In the genomic region with DNA sequence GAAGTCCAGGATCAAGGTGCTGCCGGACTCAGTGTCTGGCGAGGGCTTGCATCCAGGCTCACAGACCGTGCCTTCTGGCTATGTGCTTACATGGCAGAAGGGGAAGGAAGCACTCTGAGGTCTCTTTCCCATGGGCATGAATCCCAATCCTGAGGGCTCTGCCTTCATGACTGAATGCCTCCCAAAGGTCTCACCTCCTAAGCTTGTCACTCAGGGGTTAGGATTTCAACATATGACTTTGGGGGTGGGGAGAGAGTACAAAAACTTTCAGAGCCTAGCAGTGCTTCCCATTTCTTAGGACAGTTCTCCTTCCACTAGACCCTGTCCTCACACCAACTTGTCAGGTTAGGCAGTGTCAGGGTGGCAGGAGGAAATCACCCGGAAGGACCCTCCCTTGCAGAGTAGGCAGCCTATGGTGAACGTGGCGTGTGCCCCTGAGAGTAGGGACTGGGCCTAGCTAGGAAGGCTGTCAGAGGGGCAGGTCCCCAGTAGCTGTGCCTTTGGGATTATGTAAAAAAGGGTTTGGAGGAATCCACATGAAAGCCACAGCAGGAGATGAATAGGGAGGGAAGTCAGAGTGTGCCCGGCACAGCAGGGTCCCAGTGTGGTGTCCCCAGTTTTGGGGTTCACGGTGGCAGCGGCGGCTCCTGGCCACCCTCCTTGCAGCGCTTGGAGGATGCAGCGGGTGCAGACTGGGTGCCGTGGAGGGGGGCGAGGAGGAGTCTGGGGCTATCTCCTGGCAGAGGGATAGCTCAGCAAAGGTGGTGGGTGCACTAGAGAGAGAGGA, we compare ENCODE assay signal across 11 cellular contexts.
A peak's percentile ranks its signal among the peaks of the same experiment; 100 is the strongest.
DNase-seq lines count a peak whose midpoint lies in the region; ATAC-seq, FAIRE-seq and TF ChIP-seq lines count a peak whose summit lies in the region.
"Had no signal": no experiment of that assay in that cellular context is flagged by ENCODE, and none has a peak within 500 bp of the region (broad histone marks: within the 10 kb centered on the region; RNA-seq: fewer than 3 reads in every experiment).

No MANE protein-coding gene starts in this region.

- no peak for DNase-seq in A549 (ENCODE audit: low read depth in 1 of 2, low spot score in 1 of 2)
- DNase-seq in KBM-7, result peak; percentile 42
- DNase-seq in ascending aorta (ENCODE audit: low spot score in 2 of 2), result peak in 1 of 2 donors; percentile 62
- DNase-seq in left lobe of liver (ENCODE audit: low spot score), result no peak
- no peak for DNase-seq in NCI-H2107 treated with DMSO at 0.1 percent for 48 hours (lab: John Stamatoyannopoulos, UW; ENCODE audit: unreplicated experiment)
- no peak for DNase-seq in NCI-H1417 treated with DMSO at 0.1 percent for 48 hours (lab: John Stamatoyannopoulos, UW)
- no peak for DNase-seq in GM12892 (ENCODE audit: insufficient read length)
- DNase-seq in anterior cingulate cortex (lab: John Stamatoyannopoulos, UW), result no peak
- DNase-seq: activated CD4-positive, alpha-beta memory T cell treated with anti-CD3 and anti-CD28 coated beads, Interleukin-2, amount 10 ng/mL, durations not matched to agents 7 days and 5 days; activated naive CD8-positive, alpha-beta T cell treated with anti-CD3 and anti-CD28 coated beads, Interleukin-2, amount 10 ng/mL, durations not matched to agents 7 days and 5 days; GDM1 had no signal

- CTCF ChIA-PET in A549 (lab: Yijun Ruan, JAX), result no interaction called here

- TF ChIP-seq CTCF in A549 (IDR thresholded peaks at IDR 0.05) (no peak), ascending aorta (IDR thresholded peaks at IDR 0.05) (no peak)

- no peak for TF ChIP-seq RAD21 in A549 (conservative IDR thresholded peaks at IDR 0.05 in 1 of 2, IDR thresholded peaks at IDR 0.05 in 1 of 2)

- H3K9me3 ChIP-seq in A549 (no peaks in the 10 kb centered on the region), ascending aorta (no peaks in the 10 kb centered on the region)

- H3K27me3 ChIP-seq in ascending aorta, result no peaks in the 10 kb centered on the region

- POLR2A ChIA-PET in A549 (lab: Yijun Ruan, JAX), result no interaction called here

- H3K4me3 ChIP-seq in A549 (no peak overlapping the region), ascending aorta (no peak overlapping the region)

- FAIRE-seq in A549 (lab: Jason Lieb, UNC), result no peak
- FAIRE-seq in GM12892 (lab: Jason Lieb, UNC), result no peak

- H3K27ac ChIP-seq in A549, result peak overlapping the region; percentile 75 to 81
- H3K27ac ChIP-seq in ascending aorta, result peak overlapping the region; percentile 74 to 75

- no peaks in the 10 kb centered on the region for H3K36me3 ChIP-seq in ascending aorta

- H3K4me2 ChIP-seq in A549, result peak overlapping the region; percentile 63

- no peak for TF ChIP-seq POLR2A in A549 (IDR thresholded peaks at IDR 0.05; ENCODE audit: low read length)
- TF ChIP-seq POLR2A in GM12892 (IDR thresholded peaks at IDR 0.05; ENCODE audit: low read depth, low read length), result no peak

- no peak for TF ChIP-seq EP300 in A549 (IDR thresholded peaks at IDR 0.05)

- ATAC-seq in A549, result peak in 1 of 2 experiments; percentile 41; a peak in 2 of 6 replicates
- peak; percentile 12 for ATAC-seq in left lobe of liver

- peaks cover 39% of the 10 kb centered on the region for H3K4me1 ChIP-seq in A549
- H3K4me1 ChIP-seq in ascending aorta, result peaks cover 17 to 28% of the 10 kb centered on the region in 2 donors

- in situ Hi-C loops in KBM-7 (cut with MboI; ENCODE audit: low pct_unique_long_range_greater_than_20kb, low sequenced_read_pairs), result no loop called here

- 81% methylated on average over 14 of the region's 14 CpGs for WGBS in A549 (ENCODE audit: missing lambda C conversion rate)

- intact Hi-C loops in ascending aorta (cut with DNase I), result loop anchor here (2.0 kb wide), 1 partner anchor 49 kb away; no protein-coding TSS in a partner anchor

TF ChIP-seq in A549, 52 proteins besides CTCF, POLR2A, EP300 and RAD21:
- TF ChIP-seq BHLHE40 (IDR thresholded peaks at IDR 0.05; ENCODE audit: low read depth, low read length) (no peak), RFX5 (IDR thresholded peaks at IDR 0.05) (no peak), ZNF302 (CRISPR knock-in tag; IDR thresholded peaks at IDR 0.05) (no peak), KDM5A (IDR thresholded peaks at IDR 0.05) (no peak), HOXA7 (CRISPR knock-in tag; IDR thresholded peaks at IDR 0.05) (no peak), CHD2 (IDR thresholded peaks at IDR 0.05; ENCODE audit: low read length, partially characterized antibody) (no peak), EHMT2 (IDR thresholded peaks at IDR 0.05; ENCODE audit: low read depth) (no peak), GATA3 (IDR thresholded peaks at IDR 0.05; ENCODE audit: borderline replicate concordance) (no peak)
